ENCODE assay signal across 9 cellular contexts in genomic region chr14:68377459-68377858, GRCh38.
DNase-seq lines count a peak whose midpoint lies in the region; ATAC-seq, FAIRE-seq and TF ChIP-seq lines count a peak whose summit lies in the region.
"Had no signal": no experiment of that assay in that cellular context is flagged by ENCODE, and none has a peak within 500 bp of the region (broad histone marks: within the 10 kb centered on the region; RNA-seq: fewer than 3 reads in every experiment).

No MANE protein-coding gene starts in this region.

- H3K27ac ChIP-seq in lower lobe of right lung, result peak overlapping the region; percentile 76
- H3K27ac ChIP-seq in tibial artery, result peak overlapping the region; percentile 28 to 34
- H3K27ac ChIP-seq in kidney (ENCODE audit: low read depth in 2 of 2, low read length in 2 of 2), result no peak overlapping the region

- no peak overlapping the region for H3K4me3 ChIP-seq in cardiac fibroblast (replicated peaks in 1 of 2; ENCODE audit: low read depth in 2 of 2, low read length in 2 of 2)
- no peak overlapping the region for H3K4me3 ChIP-seq in lower lobe of right lung
- no peak overlapping the region for H3K4me3 ChIP-seq in tibial artery
- no peak overlapping the region for H3K4me3 ChIP-seq in kidney (ENCODE audit: low read length in 2 of 2)

- H3K4me1 ChIP-seq in lower lobe of right lung (peaks cover 53% of the 10 kb centered on the region), tibial artery (peaks cover 0 to 50% (median 30%) of the 10 kb centered on the region in 4 donors), kidney (ENCODE audit: control insufficient read depth in 1 of 2, insufficient read depth in 1 of 2, low read depth in 1 of 2, low read length in 2 of 2) (peaks cover 0 to 4% of the 10 kb centered on the region in 2 donors)

- H3K27me3 ChIP-seq in lower lobe of right lung (ENCODE audit: low read depth), result no peaks in the 10 kb centered on the region
- no peaks in the 10 kb centered on the region for H3K27me3 ChIP-seq in tibial artery

- H3K9me3 ChIP-seq in lower lobe of right lung (no peaks in the 10 kb centered on the region), tibial artery (no peaks in the 10 kb centered on the region), kidney (ENCODE audit: control insufficient read depth in 1 of 2, low read length in 2 of 2) (no peaks in the 10 kb centered on the region)

- H3K9me3 Mint-ChIP-seq in activated naive CD4-positive, alpha-beta T cell treated with anti-CD3 and anti-CD28 coated beads, Interleukin-2, amount 50 U/mL, for 72 hours, result no peaks in the 10 kb centered on the region

- ATAC-seq in lower lobe of right lung (peak; percentile 70 to 89), GM19023 (IDR thresholded peaks at IDR 0.05; ENCODE audit: unreplicated experiment) (no peak)
- ATAC-seq in activated naive CD4-positive, alpha-beta T cell treated with anti-CD3 and anti-CD28 coated beads, Interleukin-2, amount 50 U/mL, for 72 hours, result no peak

- FAIRE-seq in kidney (lab: Jason Lieb, UNC), result no peak
- FAIRE-seq: colon had no signal

- H3K36me3 ChIP-seq in lower lobe of right lung, result no peaks in the 10 kb centered on the region
- no peaks in the 10 kb centered on the region for H3K36me3 ChIP-seq in tibial artery
- H3K36me3 ChIP-seq in kidney (ENCODE audit: control insufficient read depth in 1 of 2, insufficient read depth in 2 of 2, low read length in 2 of 2), result no peaks in the 10 kb centered on the region

- no peak overlapping the region for H3K9ac ChIP-seq in kidney (ENCODE audit: low read length in 2 of 2)

- DNase-seq in NCI-H510A treated with DMSO at 0.1 percent for 48 hours (lab: John Stamatoyannopoulos, UW), result peak; percentile 16
- no peak for DNase-seq in NCI-H510A (lab: John Stamatoyannopoulos, UW)
- peak; percentile 60 to 68 for DNase-seq in cardiac fibroblast (ENCODE audit: low read depth in 2 of 2)
- peak; percentile 69 for DNase-seq in lower lobe of right lung
- DNase-seq in tibial artery, result peak; percentile 62 to 76
- DNase-seq in kidney, result no peak
- no peak for DNase-seq in activated naive CD4-positive, alpha-beta T cell treated with anti-CD3 and anti-CD28 coated beads, Interleukin-2, amount 50 U/mL, for 72 hours (ENCODE audit: low spot score in 2 of 2)

- no peak overlapping the region for H3K27ac Mint-ChIP-seq in activated naive CD4-positive, alpha-beta T cell treated with anti-CD3 and anti-CD28 coated beads, Interleukin-2, amount 50 U/mL, for 72 hours

- no peak for TF ChIP-seq CTCF in cardiac fibroblast (IDR thresholded peaks at IDR 0.05; ENCODE audit: low read depth, low read length)
- no peak for TF ChIP-seq CTCF in lower lobe of right lung (IDR thresholded peaks at IDR 0.05)
- no peak for TF ChIP-seq CTCF in tibial artery (IDR thresholded peaks at IDR 0.05)
- TF ChIP-seq CTCF in kidney (IDR thresholded peaks at IDR 0.05; ENCODE audit: borderline replicate concordance, extremely low read depth, insufficient read depth), result no peak

- intact Hi-C loops in lower lobe of right lung (cut with DNase I), result no loop called here
- intact Hi-C loops in tibial artery (cut with DNase I; ENCODE audit: low total_unique reads), result no loop called here
- intact Hi-C loops in kidney (cut with DNase I), result no loop called here

- H3K36me3 Mint-ChIP-seq in activated naive CD4-positive, alpha-beta T cell treated with anti-CD3 and anti-CD28 coated beads, Interleukin-2, amount 50 U/mL, for 72 hours, result no peaks in the 10 kb centered on the region

Comparison
In these comparisons a context has a peak if more than half of its experiments do, and no peak if none do; other contexts are left out.
1. DNase-seq: peak in NCI-H510A treated with DMSO at 0.1 percent for 48 hours (single experiment), cardiac fibroblast (2 of 2), lower lobe of right lung (single experiment) and tibial artery (2 of 2); none in NCI-H510A (single experiment), kidney (single experiment) and activated naive CD4-positive, alpha-beta T cell treated with anti-CD3 and anti-CD28 coated beads, Interleukin-2, amount 50 U/mL, for 72 hours (0 of 2).
2. ATAC-seq: peak in lower lobe of right lung (2 of 2); none in GM19023 (single experiment) and activated naive CD4-positive, alpha-beta T cell treated with anti-CD3 and anti-CD28 coated beads, Interleukin-2, amount 50 U/mL, for 72 hours (0 of 2).
3. H3K27ac ChIP-seq: peak in lower lobe of right lung (single experiment) and tibial artery (2 of 2); none in kidney (0 of 2).